ENCODE assay signal across 16 cellular contexts in genomic region chr5:128644863-128645262, GRCh38.
DNase-seq lines count a peak whose midpoint lies in the region; ATAC-seq, FAIRE-seq and TF ChIP-seq lines count a peak whose summit lies in the region.
"Had no signal": no experiment of that assay in that cellular context is flagged by ENCODE, and none has a peak within 500 bp of the region (broad histone marks: within the 10 kb centered on the region; RNA-seq: fewer than 3 reads in every experiment).

No MANE protein-coding gene starts in this region.

- FAIRE-seq in HTR-8/SVneo (lab: Jason Lieb, UNC): peak; percentile 16
- FAIRE-seq: K562 had no signal

- intact Hi-C loops in left ventricle myocardium superior (cut with micrococcal nuclease): no loop called here

- TF ChIP-seq CTCF in AG09309 (IDR thresholded peaks at IDR 0.05; ENCODE audit: control insufficient read depth, insufficient read depth, low read depth, low read length, missing control alignments): no peak

- peak overlapping the region; percentile 19; the same call in 1 of the 2 replicates for H3K4me3 ChIP-seq in AG09309 (ENCODE audit: control insufficient read depth, low read depth, low read length)
- H3K4me3 ChIP-seq: K562 had no signal

- no peak for ATAC-seq in left ventricle myocardium superior
- ATAC-seq: K562 had no signal

- DNase-seq in AG09309 (ENCODE audit: low read depth) (peak; percentile 45), HTR-8/SVneo (ENCODE audit: insufficient read length, low spot score) (peak; percentile 10), astrocyte of the hippocampus (ENCODE audit: low read depth, low spot score) (peak; percentile 36), glomerular visceral epithelial cell (ENCODE audit: extremely low spot score) (peak; percentile 15), GDM1 (lab: John Stamatoyannopoulos, UW) (no peak), left ventricle myocardium superior (no peak), iPS-NIHi7 (ENCODE audit: extremely low spot score) (no peak)
- no peak for DNase-seq in activated CD4-positive, CD25-positive, alpha-beta regulatory T cell (lab: John Stamatoyannopoulos, UW)
- DNase-seq: activated naive CD4-positive, alpha-beta T cell treated with Interleukin-2 at 50 U/mL for 16 hours; DMS53; foreskin melanocyte; midbrain; NCI-H2029 treated with DMSO at 0.1 percent for 48 hours; NK-92 treated with Interleukin-12 subunit alpha and Interleukin-12 subunit beta, amount 100 ng/mL, for 24 hours; stimulated activated CD4-positive, alpha-beta T cell treated with anti-CD3 and anti-CD28 coated beads, Interleukin-1b, Interleukin-23, amount 100 ng/mL, for 48 hours had no signal

Comparison
In these comparisons a context has a peak if more than half of its experiments do, and no peak if none do; other contexts are left out.
1. DNase-seq: peak in AG09309 (single experiment), HTR-8/SVneo (single experiment), astrocyte of the hippocampus (single experiment) and glomerular visceral epithelial cell (single experiment); none in GDM1 (single experiment), left ventricle myocardium superior (single experiment), activated CD4-positive, CD25-positive, alpha-beta regulatory T cell (0 of 4) and iPS-NIHi7 (single experiment).